Comparison of ENCODE assay signal across 25 cellular contexts in genomic region chr4:44070843-44071242, GRCh38.
DNase-seq lines count a peak whose midpoint lies in the region; ATAC-seq and TF ChIP-seq lines count a peak whose summit lies in the region.
"Had no signal": no experiment of that assay in that cellular context is flagged by ENCODE, and none has a peak within 500 bp of the region (broad histone marks: within the 10 kb centered on the region; RNA-seq: fewer than 3 reads in every experiment).

No MANE protein-coding gene starts in this region.

- no peak overlapping the region for H2BK12ac ChIP-seq in neuronal stem cell (ENCODE audit: low read length)

- no peak overlapping the region for H4K91ac ChIP-seq in neuronal stem cell (ENCODE audit: low read depth, low read length, poor library complexity)

- ATAC-seq in stimulated activated effector memory CD8-positive, alpha-beta T cell treated with anti-CD3 and anti-CD28 coated beads, Interleukin-12 subunit alpha, Interleukin-12 subunit beta, amount 100 ng/mL, for 72 hours: peak; percentile 32
- ATAC-seq in HG03457 (IDR thresholded peaks at IDR 0.05; ENCODE audit: unreplicated experiment) (no peak), HG02588 (IDR thresholded peaks at IDR 0.05; ENCODE audit: unreplicated experiment) (no peak), GM18907 (IDR thresholded peaks at IDR 0.05; ENCODE audit: unreplicated experiment) (no peak)
- ATAC-seq: GM12878 had no signal

- no peak overlapping the region for H3K4ac ChIP-seq in neuronal stem cell (ENCODE audit: low read length)

- H3K4me3 Mint-ChIP-seq in chondrocyte (ENCODE audit: unreplicated experiment): no peak overlapping the region
- H3K4me3 Mint-ChIP-seq in stimulated activated effector memory CD8-positive, alpha-beta T cell treated with anti-CD3 and anti-CD28 coated beads, Interleukin-12 subunit alpha, Interleukin-12 subunit beta, amount 100 ng/mL, for 72 hours: no peak overlapping the region
- H3K4me3 Mint-ChIP-seq: CD14-positive monocyte; CD4-positive, alpha-beta memory T cell; CD4-positive, CD25-positive, alpha-beta regulatory T cell had no signal

- TF ChIP-seq CTCF in chondrocyte (IDR thresholded peaks at IDR 0.05) (no peak), transverse colon (IDR thresholded peaks at IDR 0.05) (no peak)

- no peak for TF ChIP-seq EP300 in transverse colon (IDR thresholded peaks at IDR 0.05; ENCODE audit: low read depth)

- no peaks in the 10 kb centered on the region for H3K9me3 Mint-ChIP-seq in chondrocyte (ENCODE audit: low read depth)
- peaks cover 5% of the 10 kb centered on the region for H3K9me3 Mint-ChIP-seq in stimulated activated effector memory CD8-positive, alpha-beta T cell treated with anti-CD3 and anti-CD28 coated beads, Interleukin-12 subunit alpha, Interleukin-12 subunit beta, amount 100 ng/mL, for 72 hours

- H4K8ac ChIP-seq in neuronal stem cell (ENCODE audit: low read depth, low read length): no peak overlapping the region

- no peak overlapping the region for H3K4me3 ChIP-seq in neuronal stem cell (ENCODE audit: low read length in 2 of 2)
- no peak overlapping the region for H3K4me3 ChIP-seq in transverse colon
- H3K4me3 ChIP-seq: BLaER1, GM12878 had no signal

- H3K79me1 ChIP-seq in neuronal stem cell (ENCODE audit: low read depth, low read length): no peaks in the 10 kb centered on the region

- no peak overlapping the region for H3K18ac ChIP-seq in neuronal stem cell (ENCODE audit: low read length)

- DNase-seq in chondrocyte (ENCODE audit: low spot score): peak; percentile 86
- DNase-seq in neuronal stem cell (ENCODE audit: low spot score): no peak
- no peak for DNase-seq in stimulated activated effector memory CD8-positive, alpha-beta T cell treated with anti-CD3 and anti-CD28 coated beads, Interleukin-12 subunit alpha, Interleukin-12 subunit beta, amount 100 ng/mL, for 72 hours (ENCODE audit: low spot score in 2 of 2)
- DNase-seq in transverse colon: no peak
- DNase-seq: 8988T; ACHN; BE2C; C1 segment of cervical spinal cord; CD4-positive, alpha-beta memory T cell; CD4-positive, CD25-positive, alpha-beta regulatory T cell; CD8-positive, alpha-beta memory T cell; COR-L47; DMS 273 treated with DMSO at 0.1 percent for 48 hours; DMS153; DMS53; DMS79; DND-41; EL; GDM1 had no signal

- H2BK5ac ChIP-seq in neuronal stem cell (ENCODE audit: low read length): no peak overlapping the region

- H3K27me3 Mint-ChIP-seq in chondrocyte (ENCODE audit: low read depth): no peaks in the 10 kb centered on the region
- H3K27me3 Mint-ChIP-seq: CD4-positive, alpha-beta memory T cell; CD4-positive, CD25-positive, alpha-beta regulatory T cell; CD8-positive, alpha-beta memory T cell had no signal

- in situ Hi-C loops in transverse colon (cut with MboI; ENCODE audit: low pct_ligation_motif_present in 1 of 4, low pct_unique_long_range_greater_than_20kb in 1 of 4, low sequenced_read_pairs in 3 of 4): no loop called here

- no peak overlapping the region for H3K9ac ChIP-seq in neuronal stem cell (ENCODE audit: low read depth, low read length, poor library complexity)
- H3K9ac ChIP-seq: BLaER1 had no signal

- H2AFZ ChIP-seq in neuronal stem cell (ENCODE audit: low read length): no peak overlapping the region

- H3K36me3 ChIP-seq in neuronal stem cell (replicated peaks in 1 of 2; ENCODE audit: control insufficient read depth in 2 of 2, insufficient read depth in 2 of 2, low read length in 2 of 2) (peaks cover 0 to 2% of the 10 kb centered on the region in 2 donors), transverse colon (no peaks in the 10 kb centered on the region)
- H3K36me3 ChIP-seq: BE2C, BLaER1 had no signal

- no peak overlapping the region for H3K14ac ChIP-seq in neuronal stem cell (ENCODE audit: low read length)

- H3K27ac ChIP-seq in neuronal stem cell (replicated peaks; ENCODE audit: low read length) (no peak overlapping the region), transverse colon (no peak overlapping the region)
- H3K27ac ChIP-seq: BLaER1 had no signal

- WGBS in neuronal stem cell (ENCODE audit: extremely low coverage in 2 of 2, insufficient read length in 2 of 2, insufficient replicate concordance in 1 of 2), 2 donors: no CpG with 5 or more reads among the region's 6 CpGs
- 81% methylated on average over 6 of the region's 6 CpGs; no CpG with 5 or more reads in 1 of the 2 donors for WGBS in transverse colon (ENCODE audit: low coverage in 1 of 2), 2 donors

- H3K4me2 ChIP-seq in neuronal stem cell (ENCODE audit: insufficient read depth, low read length, poor library complexity, severe bottlenecking): no peak overlapping the region
- H3K4me2 ChIP-seq: BLaER1 had no signal

- H2BK120ac ChIP-seq in neuronal stem cell (ENCODE audit: low read depth, low read length): no peak overlapping the region

- no peak overlapping the region for H3K27ac Mint-ChIP-seq in chondrocyte (ENCODE audit: unreplicated experiment)
- H3K27ac Mint-ChIP-seq in stimulated activated effector memory CD8-positive, alpha-beta T cell treated with anti-CD3 and anti-CD28 coated beads, Interleukin-12 subunit alpha, Interleukin-12 subunit beta, amount 100 ng/mL, for 72 hours: no peak overlapping the region
- H3K27ac Mint-ChIP-seq: CD14-positive monocyte; CD4-positive, alpha-beta memory T cell; CD4-positive, CD25-positive, alpha-beta regulatory T cell; CD8-positive, alpha-beta memory T cell had no signal

- intact Hi-C loops in transverse colon (cut with DNase I; ENCODE audit: low total_unique reads): no loop called here

- TF ChIP-seq POLR2A in transverse colon (IDR thresholded peaks at IDR 0.05): no peak

- H3K4me1 ChIP-seq in neuronal stem cell (ENCODE audit: control insufficient read depth in 2 of 2, insufficient read depth in 1 of 2, low read depth in 1 of 2, low read length in 2 of 2): no peaks in the 10 kb centered on the region
- H3K4me1 ChIP-seq in transverse colon: no peaks in the 10 kb centered on the region
- H3K4me1 ChIP-seq: BE2C, BLaER1 had no signal

- H3K36me3 Mint-ChIP-seq in chondrocyte (ENCODE audit: low read depth): no peaks in the 10 kb centered on the region
- H3K36me3 Mint-ChIP-seq in stimulated activated effector memory CD8-positive, alpha-beta T cell treated with anti-CD3 and anti-CD28 coated beads, Interleukin-12 subunit alpha, Interleukin-12 subunit beta, amount 100 ng/mL, for 72 hours: no peaks in the 10 kb centered on the region
- H3K36me3 Mint-ChIP-seq: CD14-positive monocyte; CD4-positive, alpha-beta memory T cell; CD4-positive, CD25-positive, alpha-beta regulatory T cell; CD8-positive, alpha-beta memory T cell had no signal

- H2AK5ac ChIP-seq in neuronal stem cell (ENCODE audit: low read depth, low read length): no peak overlapping the region

- H3K9me3 ChIP-seq in neuronal stem cell (replicated peaks in 1 of 2; ENCODE audit: control insufficient read depth in 2 of 2, insufficient read depth in 1 of 2, low read depth in 1 of 2, low read length in 2 of 2): peaks cover 0 to 11% of the 10 kb centered on the region in 2 donors
- no peaks in the 10 kb centered on the region for H3K9me3 ChIP-seq in transverse colon
- H3K9me3 ChIP-seq: BE2C had no signal

- no peaks in the 10 kb centered on the region for H3K27me3 ChIP-seq in neuronal stem cell (ENCODE audit: control insufficient read depth in 3 of 3, insufficient read depth in 3 of 3, low read depth in 1 of 3, low read length in 3 of 3)
- no peaks in the 10 kb centered on the region for H3K27me3 ChIP-seq in transverse colon
- H3K27me3 ChIP-seq: BE2C, BLaER1 had no signal

- H2BK15ac ChIP-seq in neuronal stem cell (ENCODE audit: low read length): no peak overlapping the region

- H3K23ac ChIP-seq in neuronal stem cell (ENCODE audit: low read depth, low read length, poor library complexity): peak overlapping the region; percentile 51

- no peaks in the 10 kb centered on the region for H3K4me1 Mint-ChIP-seq in chondrocyte (ENCODE audit: low read depth)
- H3K4me1 Mint-ChIP-seq in stimulated activated effector memory CD8-positive, alpha-beta T cell treated with anti-CD3 and anti-CD28 coated beads, Interleukin-12 subunit alpha, Interleukin-12 subunit beta, amount 100 ng/mL, for 72 hours: no peaks in the 10 kb centered on the region
- H3K4me1 Mint-ChIP-seq: CD14-positive monocyte; CD4-positive, alpha-beta memory T cell; CD4-positive, CD25-positive, alpha-beta regulatory T cell; CD8-positive, alpha-beta memory T cell had no signal
